ENCODE assay signal across 9 cellular contexts in genomic region chr14:50955373-50956043, GRCh38. TPM values are rescaled to one million over a fixed set of nuclear protein-coding genes. Genes with fewer than 3 reads are reported as not detected.
DNase-seq lines count a peak whose midpoint lies in the region; ATAC-seq and TF ChIP-seq lines count a peak whose summit lies in the region.
"Had no signal": no experiment of that assay in that cellular context is flagged by ENCODE, and none has a peak within 500 bp of the region (broad histone marks: within the 10 kb centered on the region; RNA-seq: fewer than 3 reads in every experiment).

No MANE protein-coding gene starts in this region.

- H2AFZ ChIP-seq in neuronal stem cell (ENCODE audit: low read length) = peak overlapping the region; percentile 39

- no peak overlapping the region for H3K27ac ChIP-seq in neuronal stem cell (replicated peaks; ENCODE audit: low read length)
- H3K27ac ChIP-seq: thyroid gland had no signal

- H3K9me3 ChIP-seq in neuronal stem cell (replicated peaks in 1 of 2; ENCODE audit: control insufficient read depth in 2 of 2, insufficient read depth in 1 of 2, low read depth in 1 of 2, low read length in 2 of 2) = no peaks in the 10 kb centered on the region
- H3K9me3 ChIP-seq: thyroid gland had no signal

- no peak overlapping the region for H3K9ac ChIP-seq in neuronal stem cell (ENCODE audit: low read depth, low read length, poor library complexity)

- DNase-seq in DMS153 (lab: John Stamatoyannopoulos, UW) (peak; percentile 45), DMS153 treated with DMSO at 0.1 percent for 48 hours (lab: John Stamatoyannopoulos, UW; ENCODE audit: unreplicated experiment) (no peak), LNCaP clone FGC (ENCODE audit: low read depth) (peak; percentile 68), SK-N-DZ (ENCODE audit: low spot score) (peak; percentile 73), neuronal stem cell (ENCODE audit: low spot score) (no peak)

- H4K91ac ChIP-seq in neuronal stem cell (ENCODE audit: low read depth, low read length, poor library complexity) = no peak overlapping the region

- H2BK12ac ChIP-seq in neuronal stem cell (ENCODE audit: low read length) = no peak overlapping the region

- no peak overlapping the region for H2BK15ac ChIP-seq in neuronal stem cell (ENCODE audit: low read length)

- TF ChIP-seq CTCF in LNCaP clone FGC (IDR thresholded peaks at IDR 0.05; ENCODE audit: control insufficient read depth, extremely low read depth, insufficient read depth) = peak; percentile 48

- no peak overlapping the region for H2BK5ac ChIP-seq in neuronal stem cell (ENCODE audit: low read length)

- no CpG with 5 or more reads among the region's 5 CpGs for WGBS in neuronal stem cell (ENCODE audit: extremely low coverage in 2 of 2, insufficient read length in 2 of 2, insufficient replicate concordance in 1 of 2), 2 donors

- H4K8ac ChIP-seq in neuronal stem cell (ENCODE audit: low read depth, low read length) = no peak overlapping the region

- ATAC-seq in esophagus mucosa = peak; percentile 98
- no peak for ATAC-seq in HG02852 (IDR thresholded peaks at IDR 0.05; ENCODE audit: unreplicated experiment)
- no peak for ATAC-seq in HG02870 (IDR thresholded peaks at IDR 0.05; ENCODE audit: unreplicated experiment)

- H3K4ac ChIP-seq in neuronal stem cell (ENCODE audit: low read length) = no peak overlapping the region

- no peak overlapping the region for H2BK120ac ChIP-seq in neuronal stem cell (ENCODE audit: low read depth, low read length)

- H3K79me1 ChIP-seq in neuronal stem cell (ENCODE audit: low read depth, low read length) = no peaks in the 10 kb centered on the region

- H3K36me3 ChIP-seq in neuronal stem cell (replicated peaks in 1 of 2; ENCODE audit: control insufficient read depth in 2 of 2, insufficient read depth in 2 of 2, low read length in 2 of 2) = no peaks in the 10 kb centered on the region
- H3K36me3 ChIP-seq: thyroid gland had no signal

- peaks cover 4 to 5% of the 10 kb centered on the region in 2 donors for H3K4me1 ChIP-seq in neuronal stem cell (ENCODE audit: control insufficient read depth in 2 of 2, insufficient read depth in 1 of 2, low read depth in 1 of 2, low read length in 2 of 2)
- H3K4me1 ChIP-seq: thyroid gland had no signal

- no peak overlapping the region for H3K23ac ChIP-seq in neuronal stem cell (ENCODE audit: low read depth, low read length, poor library complexity)

- peak overlapping the region; percentile 83 for H2AK5ac ChIP-seq in neuronal stem cell (ENCODE audit: low read depth, low read length)

- no peak overlapping the region for H3K4me2 ChIP-seq in neuronal stem cell (ENCODE audit: insufficient read depth, low read length, poor library complexity, severe bottlenecking)

- no peaks in the 10 kb centered on the region for H3K27me3 ChIP-seq in neuronal stem cell (ENCODE audit: control insufficient read depth in 3 of 3, insufficient read depth in 3 of 3, low read depth in 1 of 3, low read length in 3 of 3)
- H3K27me3 ChIP-seq: thyroid gland had no signal

- peak overlapping the region; percentile 63 for H3K14ac ChIP-seq in neuronal stem cell (ENCODE audit: low read length)

- H3K18ac ChIP-seq in neuronal stem cell (ENCODE audit: low read length) = peak overlapping the region; percentile 42

- H3K4me3 ChIP-seq in LNCaP clone FGC (ENCODE audit: low read depth, low read length) (no peak overlapping the region), neuronal stem cell (ENCODE audit: low read length in 2 of 2) (no peak overlapping the region)
- H3K4me3 ChIP-seq: thyroid gland had no signal

RNA-seq across cellular contexts. Expression of gene PYGL, which starts 11.2 kb away (rescaled TPM):
- 4.1 and 8.1 TPM in 2 replicates for polyA plus RNA-seq in SK-N-DZ (2014; cell fraction: cytosol; rRNA removed)
- polyA plus RNA-seq in SK-N-DZ (2014; cell fraction: nucleus; rRNA removed) = 2.0 and 4.4 TPM in 2 replicates
- total RNA-seq in esophagus mucosa = 138 TPM
- polyA plus RNA-seq in neuronal stem cell (2013, experiment 1 of 2) = 29.2 TPM
- 29.4 TPM for polyA plus RNA-seq in neuronal stem cell (2013, experiment 2 of 2)

Comparison
In these comparisons a context has a peak if more than half of its experiments do, and no peak if none do; other contexts are left out.
1. DNase-seq: peak in DMS153 (single experiment), LNCaP clone FGC (single experiment) and SK-N-DZ (single experiment); none in DMS153 treated with DMSO at 0.1 percent for 48 hours (single experiment) and neuronal stem cell (single experiment).